1 cellular context compared by ENCODE assay signal in genomic region chr6:35919827-35920751, GRCh38.
TF ChIP-seq lines count a peak whose summit lies in the region.

No MANE protein-coding gene starts in this region.

TF ChIP-seq in K562, 482 proteins besides CTCF, POLR2A, EP300 and RAD21 (continued from another document and continues in another):
- no peak for TF ChIP-seq CHAMP1 (IDR thresholded peaks at IDR 0.05)
- no peak for TF ChIP-seq SMARCA5 (IDR thresholded peaks at IDR 0.05)
- no peak for TF ChIP-seq MTF1 (CRISPR knock-in tag; IDR thresholded peaks at IDR 0.05; ENCODE audit: borderline replicate concordance)
- peak in 1 of 2 experiments; percentile 32 for TF ChIP-seq AFF1 (IDR thresholded peaks at IDR 0.05; ENCODE audit: low read depth in 1 of 2, partially characterized antibody in 2 of 2)
- TF ChIP-seq ZFP91 (CRISPR knock-in tag; IDR thresholded peaks at IDR 0.05), result no peak
- no peak for TF ChIP-seq BRF2 (IDR thresholded peaks at IDR 0.05; ENCODE audit: borderline replicate concordance, insufficient read depth, insufficient read length)
- no peak for TF ChIP-seq CLOCK (CRISPR knock-in tag; IDR thresholded peaks at IDR 0.05; ENCODE audit: borderline replicate concordance)
- no peak for TF ChIP-seq ZNF24 (IDR thresholded peaks at IDR 0.05)
- TF ChIP-seq MED1 (CRISPR knock-in tag; IDR thresholded peaks at IDR 0.05; ENCODE audit: borderline replicate concordance), result no peak
- no peak for TF ChIP-seq HBP1 (CRISPR knock-in tag; IDR thresholded peaks at IDR 0.05)
- TF ChIP-seq ZNF316 (IDR thresholded peaks at IDR 0.05), result no peak
- no peak for TF ChIP-seq POLR3G (IDR thresholded peaks at IDR 0.05; ENCODE audit: extremely low read depth, insufficient read length, insufficient replicate concordance)
- no peak for TF ChIP-seq ZNF197 (CRISPR knock-in tag; IDR thresholded peaks at IDR 0.05; ENCODE audit: low read depth)
- TF ChIP-seq CAMTA2 (CRISPR knock-in tag; conservative IDR thresholded peaks at IDR 0.05), result no peak
- no peak for TF ChIP-seq ZSCAN32 (CRISPR knock-in tag; IDR thresholded peaks at IDR 0.05)
- no peak for TF ChIP-seq ETV6 (IDR thresholded peaks at IDR 0.05; ENCODE audit: borderline replicate concordance in 1 of 2, low read depth in 2 of 2, low read length in 1 of 2)
- no peak for TF ChIP-seq ETV6 (CRISPR knock-in tag; IDR thresholded peaks at IDR 0.05; ENCODE audit: borderline replicate concordance)
- no peak for TF ChIP-seq ZNF224 (CRISPR knock-in tag; IDR thresholded peaks at IDR 0.05)
- TF ChIP-seq PRMT5 (CRISPR knock-in tag; IDR thresholded peaks at IDR 0.05), result no peak
- no peak for TF ChIP-seq RFX7 (CRISPR knock-in tag; IDR thresholded peaks at IDR 0.05)
- TF ChIP-seq SMARCA4 (IDR thresholded peaks at IDR 0.05), result no peak; the same call in 1 of the 2 replicates
- TF ChIP-seq YBX1 (IDR thresholded peaks at IDR 0.05), result no peak
- no peak for TF ChIP-seq JUNB (CRISPR knock-in tag; conservative IDR thresholded peaks at IDR 0.05)
- TF ChIP-seq ZNF395 (CRISPR knock-in tag; IDR thresholded peaks at IDR 0.05), result peak; percentile 68; the same call in 1 of the 2 replicates
- TF ChIP-seq ELF1 (tag; IDR thresholded peaks at IDR 0.05), result no peak
- no peak for TF ChIP-seq TAL1 (IDR thresholded peaks at IDR 0.05)
- no peak for TF ChIP-seq TAF1 (IDR thresholded peaks at IDR 0.05; ENCODE audit: control insufficient read depth, extremely low read depth, insufficient read depth, low read length, severe bottlenecking)
- TF ChIP-seq FOXO4 (CRISPR knock-in tag; IDR thresholded peaks at IDR 0.05), result no peak
- TF ChIP-seq HDAC3 (IDR thresholded peaks at IDR 0.05; ENCODE audit: borderline replicate concordance, partially characterized antibody), result no peak
- TF ChIP-seq TFE3 (CRISPR knock-in tag; IDR thresholded peaks at IDR 0.05), result no peak
- TF ChIP-seq CBFA2T3 (IDR thresholded peaks at IDR 0.05), result no peak
- no peak for TF ChIP-seq HOMEZ (CRISPR knock-in tag; IDR thresholded peaks at IDR 0.05)
- TF ChIP-seq ZBTB9 (CRISPR knock-in tag; IDR thresholded peaks at IDR 0.05), result no peak
